Comparison of ENCODE assay signal across 18 cellular contexts in the genomic region with DNA sequence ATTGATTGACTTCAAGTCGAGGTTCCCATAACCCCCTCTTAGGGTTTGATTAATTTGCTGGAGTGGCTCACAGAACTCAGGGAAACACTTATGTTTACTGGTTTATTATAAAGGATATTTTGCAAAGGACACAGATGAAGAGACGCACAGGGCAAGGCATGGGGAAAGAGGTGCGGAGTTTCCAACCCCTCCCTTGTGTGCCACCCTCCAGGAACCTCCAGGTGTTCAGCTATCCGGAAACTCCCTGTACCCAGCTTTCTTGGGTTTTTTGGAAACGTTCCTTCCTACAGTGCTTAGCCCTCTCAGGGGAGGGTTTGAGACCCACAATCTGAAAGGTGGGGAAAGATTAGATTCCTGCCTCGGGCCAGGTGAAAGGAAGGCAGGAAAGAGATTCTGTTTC. TPM values are rescaled to one million over a fixed set of nuclear protein-coding genes. Genes with fewer than 3 reads are reported as not detected.
DNase-seq lines count a peak whose midpoint lies in the region; ATAC-seq and TF ChIP-seq lines count a peak whose summit lies in the region.
"Had no signal": no experiment of that assay in that cellular context is flagged by ENCODE, and none has a peak within 500 bp of the region (broad histone marks: within the 10 kb centered on the region; RNA-seq: fewer than 3 reads in every experiment).

No MANE protein-coding gene starts in this region.

- POLR2A ChIA-PET in activated CD4-positive, alpha-beta T cell treated with anti-CD3 and anti-CD28 coated beads for 36 hours (lab: Charles Lee): no interaction called here

- no peak for DNase-seq in activated CD4-positive, alpha-beta T cell treated with anti-CD3 and anti-CD28 coated beads, Interleukin-2, amount 10 ng/mL, durations not matched to agents 24 days and 14 days
- DNase-seq in activated CD4-positive, alpha-beta T cell treated with anti-CD3 and anti-CD28 coated beads for 36 hours: no peak
- DNase-seq in body of pancreas: no peak
- no peak for DNase-seq in mucosa of descending colon
- DNase-seq in transverse colon: no peak
- DNase-seq in spleen: no peak
- DNase-seq in hepatocyte (ENCODE audit: low spot score): no peak
- DNase-seq: activated CD4-positive, alpha-beta T cell treated with anti-CD3 and anti-CD28 coated beads for 48 hours; activated naive CD4-positive, alpha-beta T cell treated with anti-CD3 and anti-CD28 coated beads, Interleukin-2, amount 50 U/mL, for 16 hours; cortex of kidney; DMS79; NCI-H187; NCI-H226; SK-N-SH had no signal

- TF ChIP-seq EP300 in transverse colon (IDR thresholded peaks at IDR 0.05; ENCODE audit: low read depth): no peak

- peaks cover 27% of the 10 kb centered on the region for H3K4me1 ChIP-seq in body of pancreas
- peaks cover 28% of the 10 kb centered on the region for H3K4me1 ChIP-seq in mucosa of descending colon (ENCODE audit: low read depth)
- peaks cover 8 to 38% (median 13%) of the 10 kb centered on the region in 4 donors for H3K4me1 ChIP-seq in transverse colon
- H3K4me1 ChIP-seq in spleen: peaks cover 9 to 55% (median 17%) of the 10 kb centered on the region in 6 donors
- H3K4me1 ChIP-seq in hepatocyte (ENCODE audit: insufficient read depth): no peaks in the 10 kb centered on the region

- WGBS in body of pancreas, 2 donors: 6 to 7% methylated on average over 6 of the region's 6 CpGs
- WGBS in transverse colon (ENCODE audit: low coverage in 1 of 2), 2 donors: 33 to 39% methylated on average over 1 to 6 of the region's 6 CpGs
- 32 to 57% (median 38%) methylated on average over 6 of the region's 6 CpGs for WGBS in spleen, 5 donors
- 74% methylated on average over 6 of the region's 6 CpGs for WGBS in hepatocyte (ENCODE audit: low lambda C conversion rate, missing lambda C conversion rate)

- H3K9me2 ChIP-seq in hepatocyte (replicated peaks; ENCODE audit: insufficient read depth): no peaks in the 10 kb centered on the region
- H3K9me2 ChIP-seq: SK-N-SH had no signal

- no peak for ATAC-seq in activated CD4-positive, alpha-beta T cell treated with anti-CD3 and anti-CD28 coated beads for 36 hours
- ATAC-seq in body of pancreas: no peak
- ATAC-seq in mucosa of descending colon: peak; percentile 74
- ATAC-seq in HG03045 (IDR thresholded peaks at IDR 0.05; ENCODE audit: unreplicated experiment): no peak

- H3K27me3 ChIP-seq in body of pancreas (no peaks in the 10 kb centered on the region), transverse colon (no peaks in the 10 kb centered on the region), spleen (replicated peaks in 1 of 7) (no peaks in the 10 kb centered on the region), hepatocyte (no peaks in the 10 kb centered on the region)

- TF ChIP-seq CTCF in body of pancreas (IDR thresholded peaks at IDR 0.05) (no peak), mucosa of descending colon (IDR thresholded peaks at IDR 0.05) (no peak), transverse colon (IDR thresholded peaks at IDR 0.05) (no peak), spleen (IDR thresholded peaks at IDR 0.05 in 8 of 11, conservative IDR thresholded peaks at IDR 0.05 in 3 of 11) (no peak), hepatocyte (IDR thresholded peaks at IDR 0.05; ENCODE audit: poor library complexity) (no peak)

- H4K20me1 ChIP-seq in hepatocyte (ENCODE audit: insufficient read depth, poor library complexity, severe bottlenecking): no peaks in the 10 kb centered on the region

- H3K4me2 ChIP-seq in hepatocyte: no peak overlapping the region
- H3K4me2 ChIP-seq: SK-N-SH had no signal

- H3K27me3 Mint-ChIP-seq in activated CD4-positive, alpha-beta T cell treated with anti-CD3 and anti-CD28 coated beads, Interleukin-2, amount 10 ng/mL, durations not matched to agents 24 days and 14 days: no peaks in the 10 kb centered on the region
- no peaks in the 10 kb centered on the region for H3K27me3 Mint-ChIP-seq in activated CD4-positive, alpha-beta T cell treated with anti-CD3 and anti-CD28 coated beads for 36 hours
- H3K27me3 Mint-ChIP-seq: CD4-positive, alpha-beta memory T cell; IgD-negative memory B cell had no signal

- peak overlapping the region; percentile 17 for H3K4me3 Mint-ChIP-seq in activated CD4-positive, alpha-beta T cell treated with anti-CD3 and anti-CD28 coated beads, Interleukin-2, amount 10 ng/mL, durations not matched to agents 24 days and 14 days
- no peak overlapping the region for H3K4me3 Mint-ChIP-seq in activated CD4-positive, alpha-beta T cell treated with anti-CD3 and anti-CD28 coated beads for 36 hours
- H3K4me3 Mint-ChIP-seq: brain had no signal

- H3K27ac Mint-ChIP-seq in activated CD4-positive, alpha-beta T cell treated with anti-CD3 and anti-CD28 coated beads, Interleukin-2, amount 10 ng/mL, durations not matched to agents 24 days and 14 days: no peak overlapping the region
- H3K27ac Mint-ChIP-seq in activated CD4-positive, alpha-beta T cell treated with anti-CD3 and anti-CD28 coated beads for 36 hours: no peak overlapping the region
- H3K27ac Mint-ChIP-seq: brain had no signal

- CTCF ChIA-PET in activated CD4-positive, alpha-beta T cell treated with anti-CD3 and anti-CD28 coated beads for 36 hours (lab: Charles Lee): interaction anchor here (0.6 to 0.7 kb wide), 2 partner anchors 19 to 26 kb away, joined by 3 read pairs; no protein-coding TSS in a partner anchor

- in situ Hi-C loops in transverse colon (cut with MboI; ENCODE audit: low pct_ligation_motif_present in 1 of 4, low pct_unique_long_range_greater_than_20kb in 1 of 4, low sequenced_read_pairs in 3 of 4): no loop called here

- H3K27ac ChIP-seq in body of pancreas (peak overlapping the region in 3 of 4 donors; percentile 67 to 72 (median 70)), transverse colon (peak overlapping the region; percentile 24 to 67 (median 40)), spleen (no peak overlapping the region), hepatocyte (no peak overlapping the region)

- peaks cover 19% of the 10 kb centered on the region for H3K36me3 Mint-ChIP-seq in activated CD4-positive, alpha-beta T cell treated with anti-CD3 and anti-CD28 coated beads, Interleukin-2, amount 10 ng/mL, durations not matched to agents 24 days and 14 days (ENCODE audit: low read depth)
- H3K36me3 Mint-ChIP-seq in activated CD4-positive, alpha-beta T cell treated with anti-CD3 and anti-CD28 coated beads for 36 hours (ENCODE audit: low read depth): peaks cover 6% of the 10 kb centered on the region

- intact Hi-C loops in activated CD4-positive, alpha-beta T cell treated with anti-CD3 and anti-CD28 coated beads, Interleukin-2, amount 10 ng/mL, durations not matched to agents 24 days and 14 days (cut with micrococcal nuclease): loop anchor here (2.0 to 5.0 kb wide), 2 partner anchors 33 to 47 kb away; no protein-coding TSS in a partner anchor
- intact Hi-C loops in activated CD4-positive, alpha-beta T cell treated with anti-CD3 and anti-CD28 coated beads for 36 hours (cut with DNase I, micrococcal nuclease): no loop called here
- intact Hi-C loops in body of pancreas (cut with DNase I) (no loop called here), mucosa of descending colon (cut with DNase I, micrococcal nuclease) (no loop called here), transverse colon (cut with DNase I; ENCODE audit: low total_unique reads) (no loop called here), spleen (cut with DNase I; ENCODE audit: low total_unique reads) (no loop called here)

- H2AFZ ChIP-seq in hepatocyte: no peak overlapping the region

- peaks cover 80% of the 10 kb centered on the region for H3K79me2 ChIP-seq in hepatocyte

- H3K4me3 ChIP-seq in body of pancreas: no peak overlapping the region
- H3K4me3 ChIP-seq in mucosa of descending colon: no peak overlapping the region
- H3K4me3 ChIP-seq in transverse colon: no peak overlapping the region
- H3K4me3 ChIP-seq in spleen: no peak overlapping the region
- H3K4me3 ChIP-seq in hepatocyte: no peak overlapping the region

- H3K9me3 ChIP-seq in body of pancreas (no peaks in the 10 kb centered on the region), mucosa of descending colon (no peaks in the 10 kb centered on the region), transverse colon (no peaks in the 10 kb centered on the region), spleen (peaks cover 0 to 6% (median 0%) of the 10 kb centered on the region in 8 donors), hepatocyte (ENCODE audit: low read depth) (no peaks in the 10 kb centered on the region)
- H3K9me3 ChIP-seq: SK-N-SH had no signal

- no peaks in the 10 kb centered on the region for H3K9me3 Mint-ChIP-seq in activated CD4-positive, alpha-beta T cell treated with anti-CD3 and anti-CD28 coated beads, Interleukin-2, amount 10 ng/mL, durations not matched to agents 24 days and 14 days
- H3K9me3 Mint-ChIP-seq in activated CD4-positive, alpha-beta T cell treated with anti-CD3 and anti-CD28 coated beads for 36 hours (ENCODE audit: low read depth): no peaks in the 10 kb centered on the region
- H3K9me3 Mint-ChIP-seq: CD4-positive, alpha-beta memory T cell; IgD-negative memory B cell had no signal

- H3K36me3 ChIP-seq in body of pancreas (replicated peaks in 1 of 2; ENCODE audit: insufficient read depth in 1 of 2, low read depth in 2 of 2): no peaks in the 10 kb centered on the region
- no peaks in the 10 kb centered on the region for H3K36me3 ChIP-seq in mucosa of descending colon (ENCODE audit: low read depth)
- H3K36me3 ChIP-seq in transverse colon: no peaks in the 10 kb centered on the region
- no peaks in the 10 kb centered on the region for H3K36me3 ChIP-seq in spleen
- H3K36me3 ChIP-seq in hepatocyte (replicated peaks; ENCODE audit: insufficient read depth, low read depth): no peaks in the 10 kb centered on the region

- TF ChIP-seq POLR2A in body of pancreas (IDR thresholded peaks at IDR 0.05): no peak
- no peak for TF ChIP-seq POLR2A in transverse colon (IDR thresholded peaks at IDR 0.05)
- no peak for TF ChIP-seq POLR2A in spleen (IDR thresholded peaks at IDR 0.05)

- H3K4me1 Mint-ChIP-seq in activated CD4-positive, alpha-beta T cell treated with anti-CD3 and anti-CD28 coated beads, Interleukin-2, amount 10 ng/mL, durations not matched to agents 24 days and 14 days: peaks cover 50% of the 10 kb centered on the region
- H3K4me1 Mint-ChIP-seq in activated CD4-positive, alpha-beta T cell treated with anti-CD3 and anti-CD28 coated beads for 36 hours: peaks cover 64% of the 10 kb centered on the region

RNA-seq across cellular contexts. Expression of a gene that starts 48.2 kb away (rescaled TPM):
- 108 and 110 TPM in 2 replicates for total RNA-seq in activated CD4-positive, alpha-beta T cell treated with anti-CD3 and anti-CD28 coated beads, Interleukin-2, amount 10 ng/mL, durations not matched to agents 24 days and 14 days
- total RNA-seq in activated CD4-positive, alpha-beta T cell treated with anti-CD3 and anti-CD28 coated beads for 36 hours: 10 to 100 TPM; 69.4 to 81.5 TPM
- total RNA-seq in body of pancreas (10 to 100 TPM; 23.3 to 27.4 TPM), mucosa of descending colon (10 to 100 TPM; 41.6 to 86.5 (median 51.8) TPM), transverse colon (10 to 100 TPM; 18.9 to 96.5 (median 69.7) TPM), spleen (10 to 100 TPM; 15.3 to 18.3 (median 16.5) TPM), hepatocyte (15.7 and 20.9 TPM in 2 replicates)
- polyA plus RNA-seq in spleen (10 to 100 TPM in 2 of 3 donors, 1 to 10 TPM in 1; 9.8 to 10.5 (median 10.4) TPM), hepatocyte (22.2 and 27.9 TPM in 2 replicates)

Comparison
In these comparisons a context has a peak if more than half of its experiments do, and no peak if none do; other contexts are left out.
1. H3K27ac ChIP-seq: peak in body of pancreas (3 of 4) and transverse colon (4 of 4); none in spleen (0 of 8) and hepatocyte (single experiment).